ENCODE assay signal across 1 cellular context in genomic region chr2:27685577-27685976, GRCh38.
TF ChIP-seq lines count a peak whose summit lies in the region.

No MANE protein-coding gene starts in this region.

TF ChIP-seq in HepG2, 621 proteins besides CTCF, POLR2A, EP300 and RAD21:
- peak; percentile 48 to 81; a peak in 2 of 4 replicates for TF ChIP-seq MAFK (conservative IDR thresholded peaks at IDR 0.05 in 1 of 2, IDR thresholded peaks at IDR 0.05 in 1 of 2; ENCODE audit: low read length in 2 of 2)
- TF ChIP-seq AFF4 (CRISPR knock-in tag; IDR thresholded peaks at IDR 0.05), result no peak
- peak; percentile 71 for TF ChIP-seq MAFF (IDR thresholded peaks at IDR 0.05; ENCODE audit: low read depth, low read length)
TF ChIP-seq in HepG2: peak in this region for 2.
